Comparison of ENCODE assay signal across 1 cellular context in genomic region chr5:67425514-67425913, GRCh38.
TF ChIP-seq lines count a peak whose summit lies in the region.

No MANE protein-coding gene starts in this region.

TF ChIP-seq in SK-N-SH, 30 proteins besides CTCF, POLR2A, EP300 and RAD21 (continued from another document):
- TF ChIP-seq ZBTB33 (IDR thresholded peaks at IDR 0.05; ENCODE audit: borderline replicate concordance, low read depth) (no peak), PBX3 (IDR thresholded peaks at IDR 0.05) (peak; percentile 64), GATA2 (CRISPR knock-in tag; IDR thresholded peaks at IDR 0.05) (no peak), FOXM1 (IDR thresholded peaks at IDR 0.05; ENCODE audit: low read depth) (no peak), NFIC (IDR thresholded peaks at IDR 0.05; ENCODE audit: borderline replicate concordance) (0 out of 2 replicates have a peak, but pooled peaks have one; percentile 11), RCOR1 (IDR thresholded peaks at IDR 0.05; ENCODE audit: low read length) (no peak), NRF1 (IDR thresholded peaks at IDR 0.05; ENCODE audit: low read depth, low read length) (no peak), FOXJ3 (CRISPR knock-in tag; IDR thresholded peaks at IDR 0.05) (no peak), TEAD4 (IDR thresholded peaks at IDR 0.05; ENCODE audit: borderline replicate concordance, insufficient read depth) (peak; percentile 27; the same call in 1 of the 2 replicates), TCF12 (IDR thresholded peaks at IDR 0.05) (peak; percentile 40; the same call in 1 of the 2 replicates), SIN3A (IDR thresholded peaks at IDR 0.05; ENCODE audit: borderline replicate concordance, low read depth, low read length) (no peak), MEF2A (IDR thresholded peaks at IDR 0.05; ENCODE audit: borderline replicate concordance, low read depth) (no peak), RXRA (IDR thresholded peaks at IDR 0.05; ENCODE audit: borderline replicate concordance, low read depth) (no peak), GABPA (IDR thresholded peaks at IDR 0.05; ENCODE audit: low read depth) (no peak), EZH2phosphoT487 (IDR thresholded peaks at IDR 0.05; ENCODE audit: borderline replicate concordance, low read depth) (no peak)
- TF ChIP-seq, protein P1, sequence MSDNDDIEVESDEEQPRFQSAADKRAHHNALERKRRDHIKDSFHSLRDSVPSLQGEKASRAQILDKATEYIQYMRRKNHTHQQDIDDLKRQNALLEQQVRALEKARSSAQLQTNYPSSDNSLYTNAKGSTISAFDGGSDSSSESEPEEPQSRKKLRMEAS (IDR thresholded peaks at IDR 0.05; ENCODE audit: low read depth) = no peak
- TF ChIP-seq, protein P2, sequence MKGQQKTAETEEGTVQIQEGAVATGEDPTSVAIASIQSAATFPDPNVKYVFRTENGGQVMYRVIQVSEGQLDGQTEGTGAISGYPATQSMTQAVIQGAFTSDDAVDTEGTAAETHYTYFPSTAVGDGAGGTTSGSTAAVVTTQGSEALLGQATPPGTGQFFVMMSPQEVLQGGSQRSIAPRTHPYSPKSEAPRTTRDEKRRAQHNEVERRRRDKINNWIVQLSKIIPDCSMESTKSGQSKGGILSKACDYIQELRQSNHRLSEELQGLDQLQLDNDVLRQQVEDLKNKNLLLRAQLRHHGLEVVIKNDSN (IDR thresholded peaks at IDR 0.05; ENCODE audit: borderline replicate concordance, low read depth) = no peak
